18 cellular contexts compared by ENCODE assay signal in the genomic region with DNA sequence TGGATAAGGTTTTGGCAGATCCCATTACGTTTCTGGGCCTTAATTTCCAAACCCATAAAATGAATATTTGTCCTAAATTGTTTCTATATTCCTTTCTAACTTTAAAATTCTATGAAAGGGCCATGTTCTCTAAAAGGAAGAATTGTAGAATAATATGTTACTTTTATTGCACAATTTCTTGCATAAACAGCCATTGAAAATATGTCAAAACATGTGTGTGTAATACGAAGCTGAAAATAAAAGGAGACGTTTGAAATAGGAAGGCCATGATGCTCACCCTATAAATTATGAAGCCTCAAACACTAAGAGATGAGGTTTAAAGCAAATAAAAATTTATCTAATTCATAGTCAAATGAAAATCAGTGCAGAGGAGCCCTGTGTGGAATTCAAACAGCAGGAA.
A peak's percentile ranks its signal among the peaks of the same experiment; 100 is the strongest.
DNase-seq lines count a peak whose midpoint lies in the region; ATAC-seq and TF ChIP-seq lines count a peak whose summit lies in the region.
"Had no signal": no experiment of that assay in that cellular context is flagged by ENCODE, and none has a peak within 500 bp of the region (broad histone marks: within the 10 kb centered on the region; RNA-seq: fewer than 3 reads in every experiment).

No MANE protein-coding gene starts in this region.

- BruUV-seq in IMR-90 (replicated peaks; lab: Mats Ljungman, UMichigan), result no TSS peak

- no peak overlapping the region for H2AK5ac ChIP-seq in IMR-90 (ENCODE audit: low read depth, low read length)

- TF ChIP-seq RAD21 in IMR-90 (IDR thresholded peaks at IDR 0.05; ENCODE audit: low read length), result no peak

- no peak overlapping the region for H4K91ac ChIP-seq in IMR-90 (ENCODE audit: insufficient read depth, low read depth, low read length)

- H3K4ac ChIP-seq in IMR-90 (ENCODE audit: low read depth, low read length), result no peak overlapping the region

- no peaks in the 10 kb centered on the region for H3K36me3 ChIP-seq in IMR-90 (ENCODE audit: control insufficient read depth, insufficient read depth, low read length)
- H3K36me3 ChIP-seq: BLaER1 treated with 17β-estradiol and CSF1 and Interleukin-3, amounts not matched to agents 10 nM and 100 nM had no signal

- H3K18ac ChIP-seq in IMR-90 (ENCODE audit: low read depth, low read length), result no peak overlapping the region

- H2BK15ac ChIP-seq in IMR-90 (ENCODE audit: low read depth, low read length), result no peak overlapping the region

- H2AFZ ChIP-seq in IMR-90 (replicated peaks; ENCODE audit: low read length, poor library complexity), result no peak overlapping the region

- no peak overlapping the region for H3K23ac ChIP-seq in IMR-90 (ENCODE audit: low read depth, low read length)

- H4K20me1 ChIP-seq in IMR-90 (ENCODE audit: insufficient read depth, low read length), result no peaks in the 10 kb centered on the region
- H4K20me1 ChIP-seq: BLaER1 treated with 17β-estradiol and CSF1 and Interleukin-3, amounts not matched to agents 10 nM and 100 nM had no signal

- no peak for TF ChIP-seq CTCF in IMR-90 (conservative IDR thresholded peaks at IDR 0.05; ENCODE audit: low read depth, low read length)
- TF ChIP-seq CTCF in fibroblast of villous mesenchyme (IDR thresholded peaks at IDR 0.05; ENCODE audit: insufficient read depth, low read depth, low read length), result no peak

- no peaks in the 10 kb centered on the region for H3K79me1 ChIP-seq in IMR-90 (ENCODE audit: low read depth in 1 of 2, low read length in 2 of 2)

- H2BK120ac ChIP-seq in IMR-90 (ENCODE audit: low read depth, low read length), result no peak overlapping the region

- no peak overlapping the region for H3K14ac ChIP-seq in IMR-90 (replicated peaks; ENCODE audit: low read depth, low read length)

- POLR2A ChIA-PET in IMR-90 (lab: Charles Lee; ENCODE audit: unreplicated experiment), result no interaction called here

- no peaks in the 10 kb centered on the region for H3K27me3 ChIP-seq in IMR-90 (ENCODE audit: control insufficient read depth, insufficient read depth, low read length)
- H3K27me3 ChIP-seq: BLaER1 treated with 17β-estradiol and CSF1 and Interleukin-3, amounts not matched to agents 10 nM and 100 nM had no signal

- no peak for ATAC-seq in IMR-90 (ENCODE audit: low read depth)
- ATAC-seq in activated T-helper 17 cell treated with anti-CD3 and anti-CD28 coated beads, Interleukin-2, amount 50 U/mL, for 72 hours (replicated peaks), result no peak
- no peak for ATAC-seq in GM21717 (IDR thresholded peaks at IDR 0.05; ENCODE audit: unreplicated experiment)
- ATAC-seq: CD8-positive, alpha-beta T cell had no signal

- H3K27ac Mint-ChIP-seq in activated T-helper 17 cell treated with anti-CD3 and anti-CD28 coated beads, Interleukin-2, amount 50 U/mL, for 72 hours, result no peak overlapping the region
- H3K27ac Mint-ChIP-seq: B cell; CD4-positive, alpha-beta T cell; CD8-positive, alpha-beta T cell had no signal

- H3K4me3 ChIP-seq in IMR-90 (ENCODE audit: insufficient read depth, low read depth, low read length), result no peak overlapping the region
- no peak overlapping the region for H3K4me3 ChIP-seq in fibroblast of villous mesenchyme (ENCODE audit: low read depth, low read length)
- H3K4me3 ChIP-seq: BLaER1 treated with 17β-estradiol and CSF1 and Interleukin-3, amounts not matched to agents 10 nM and 100 nM had no signal

- WGBS in IMR-90 (ENCODE audit: extremely low coverage in 2 of 2, insufficient read length in 1 of 2), 2 experiments, result no CpG with 5 or more reads among the region's 3 CpGs

- no peak for TF ChIP-seq POLR2A in IMR-90 (IDR thresholded peaks at IDR 0.05; ENCODE audit: low read depth, low read length)

- CTCF ChIA-PET in IMR-90 (lab: Yijun Ruan, JAX), result no interaction called here

- H3K4me2 ChIP-seq in IMR-90 (ENCODE audit: low read depth, low read length), result no peak overlapping the region
- H3K4me2 ChIP-seq: BLaER1 treated with 17β-estradiol and CSF1 and Interleukin-3, amounts not matched to agents 10 nM and 100 nM had no signal

- peaks cover 3% of the 10 kb centered on the region for H3K9me3 Mint-ChIP-seq in activated T-helper 17 cell treated with anti-CD3 and anti-CD28 coated beads, Interleukin-2, amount 50 U/mL, for 72 hours
- H3K9me3 Mint-ChIP-seq: CD4-positive, alpha-beta T cell; CD8-positive, alpha-beta T cell had no signal

- in situ Hi-C loops in IMR-90 (cut with MboI; ENCODE audit: low sequenced_read_pairs), result no loop called here

- H3K9ac ChIP-seq in IMR-90 (ENCODE audit: low read depth, low read length), result no peak overlapping the region
- H3K9ac ChIP-seq: BLaER1 treated with 17β-estradiol and CSF1 and Interleukin-3, amounts not matched to agents 10 nM and 100 nM had no signal

- H3K9me3 ChIP-seq in IMR-90 (ENCODE audit: control insufficient read depth, insufficient read depth, low read length), result no peaks in the 10 kb centered on the region
- H3K9me3 ChIP-seq: BLaER1 treated with 17β-estradiol and CSF1 and Interleukin-3, amounts not matched to agents 10 nM and 100 nM; Caco-2 had no signal

- no peaks in the 10 kb centered on the region for H3K9me1 ChIP-seq in IMR-90 (ENCODE audit: insufficient read depth, low read length)

- intact Hi-C loops in IMR-90 (cut with micrococcal nuclease), result loop anchor here (5.0 kb wide), 1 partner anchor 57 kb away; no protein-coding TSS in a partner anchor

- H2AK9ac ChIP-seq in IMR-90 (replicated peaks; ENCODE audit: low read depth, low read length, poor library complexity), result no peak overlapping the region

- H3K27me3 Mint-ChIP-seq in activated T-helper 17 cell treated with anti-CD3 and anti-CD28 coated beads, Interleukin-2, amount 50 U/mL, for 72 hours, result no peaks in the 10 kb centered on the region
- H3K27me3 Mint-ChIP-seq: B cell; CD4-positive, alpha-beta T cell had no signal

- no peak overlapping the region for H4K5ac ChIP-seq in IMR-90 (ENCODE audit: low read depth, low read length)

- no peak overlapping the region for H3K27ac ChIP-seq in IMR-90 (ENCODE audit: insufficient read depth, low read length)
- H3K27ac ChIP-seq: BLaER1 treated with 17β-estradiol and CSF1 and Interleukin-3, amounts not matched to agents 10 nM and 100 nM; C4-2B had no signal

- DNase-seq in IMR-90 (no peak), amniotic epithelial cell (ENCODE audit: low read depth) (peak; percentile 4), fibroblast of villous mesenchyme (ENCODE audit: low read depth) (peak; percentile 28), SK-N-DZ (ENCODE audit: low spot score) (no peak)
- DNase-seq: 8988T; ACHN; AML-193; Caco-2; Calu3; CD4-positive, alpha-beta T cell; CD8-positive, alpha-beta T cell; DMS79 treated with DMSO at 0.1 percent for 48 hours; GF-D8 had no signal

- H3K36me3 Mint-ChIP-seq in activated T-helper 17 cell treated with anti-CD3 and anti-CD28 coated beads, Interleukin-2, amount 50 U/mL, for 72 hours (ENCODE audit: low read depth), result no peaks in the 10 kb centered on the region
- H3K36me3 Mint-ChIP-seq: CD8-positive, alpha-beta T cell had no signal

- H2BK20ac ChIP-seq in IMR-90 (ENCODE audit: low read depth, low read length), result no peak overlapping the region

- no peak overlapping the region for H3K56ac ChIP-seq in IMR-90 (ENCODE audit: extremely low read depth, insufficient read depth, low read length)

- H2BK5ac ChIP-seq in IMR-90 (ENCODE audit: low read depth, low read length, poor library complexity, severe bottlenecking), result no peak overlapping the region

- no peaks in the 10 kb centered on the region for H3K4me1 Mint-ChIP-seq in activated T-helper 17 cell treated with anti-CD3 and anti-CD28 coated beads, Interleukin-2, amount 50 U/mL, for 72 hours
- H3K4me1 Mint-ChIP-seq: B cell had no signal

- no peaks in the 10 kb centered on the region for H3K4me1 ChIP-seq in IMR-90 (ENCODE audit: control insufficient read depth, insufficient read depth, low read length)
- H3K4me1 ChIP-seq: BLaER1 treated with 17β-estradiol and CSF1 and Interleukin-3, amounts not matched to agents 10 nM and 100 nM; Caco-2 had no signal

- no peak overlapping the region for H4K8ac ChIP-seq in IMR-90 (ENCODE audit: low read depth in 2 of 2, low read length in 2 of 2)

- H3K4me3 Mint-ChIP-seq in activated T-helper 17 cell treated with anti-CD3 and anti-CD28 coated beads, Interleukin-2, amount 50 U/mL, for 72 hours, result no peak overlapping the region
- H3K4me3 Mint-ChIP-seq: B cell; CD4-positive, alpha-beta T cell; CD8-positive, alpha-beta T cell had no signal

- dilution Hi-C loops in IMR-90 (cut with HindIII; ENCODE audit: low sequenced_read_pairs, unreplicated experiment), result no loop called here

TF ChIP-seq in IMR-90, 13 proteins besides CTCF, POLR2A, EP300 and RAD21:
- 0 out of 2 replicates have a peak, but pooled peaks have one; percentile 31 for TF ChIP-seq CEBPB (IDR thresholded peaks at IDR 0.05; ENCODE audit: low read depth, low read length)
- TF ChIP-seq RCOR1 (IDR thresholded peaks at IDR 0.05; ENCODE audit: insufficient replicate concordance, low read length), result no peak
- TF ChIP-seq NFE2L2 (IDR thresholded peaks at IDR 0.05; ENCODE audit: low read depth, low read length), result no peak
TF ChIP-seq in IMR-90: peak in this region for 1.

Comparison
In these comparisons a context has a peak if more than half of its experiments do, and no peak if none do; other contexts are left out.
1. DNase-seq: peak in amniotic epithelial cell (single experiment) and fibroblast of villous mesenchyme (single experiment); none in IMR-90 (single experiment) and SK-N-DZ (single experiment).